In genomic region chr12:31828057-31828456, GRCh38 we compare ENCODE assay signal across 11 cellular contexts.
"Had no signal": no experiment of that assay in that cellular context is flagged by ENCODE, and none has a peak within 500 bp of the region (broad histone marks: within the 10 kb centered on the region; RNA-seq: fewer than 3 reads in every experiment).

No MANE protein-coding gene starts in this region.

- H3K4me3 Mint-ChIP-seq: brain; naive B cell; T-helper 1 cell treated with Interleukin-12 subunit alpha and Interleukin-12 subunit beta and Interleukin-4 antibody, amounts not matched to agents 30 μg/mL and 1 μg/mL, for 36 hours had no signal

- H3K27me3 Mint-ChIP-seq: naive B cell had no signal

- H3K27ac Mint-ChIP-seq: activated naive CD4-positive, alpha-beta T cell treated with anti-CD3 and anti-CD28 coated beads, Interleukin-2, amount 50 U/mL, for 72 hours; brain; T-helper 1 cell treated with Interleukin-12 subunit alpha and Interleukin-12 subunit beta and Interleukin-4 antibody, amounts not matched to agents 30 μg/mL and 1 μg/mL, for 36 hours had no signal

- DNase-seq: activated CD4-positive, alpha-beta T cell treated with anti-CD3 and anti-CD28 coated beads for 48 hours; activated effector memory CD4-positive, alpha-beta T cell treated with Interleukin-2 at 50 U/mL for 16 hours; gastrocnemius medialis; heart left ventricle; left colon; naive B cell; sigmoid colon; spleen had no signal

- H3K36me3 Mint-ChIP-seq: brain had no signal

- H3K4me1 Mint-ChIP-seq: brain had no signal

- ATAC-seq: gastrocnemius medialis, left colon had no signal
